ENCODE assay signal across 31 cellular contexts in the genomic region with DNA sequence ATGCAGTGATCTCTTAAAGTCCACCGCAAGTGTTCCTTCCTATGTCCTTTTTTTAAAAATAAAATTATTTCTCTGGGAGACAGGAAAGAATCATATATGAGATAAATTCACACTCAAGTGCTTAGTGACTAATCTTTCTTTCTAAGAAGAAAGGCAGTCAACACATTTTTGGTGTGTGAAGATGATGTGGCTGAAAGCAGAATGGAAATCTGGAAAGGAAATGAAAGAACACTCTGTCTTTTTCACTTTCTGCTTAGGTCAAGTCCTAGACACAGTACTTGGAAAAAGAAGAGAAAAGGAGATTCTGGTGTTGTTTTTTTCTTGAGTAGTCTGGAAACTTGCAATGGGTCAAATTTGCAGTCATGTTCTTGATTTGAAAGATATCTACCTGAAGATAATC. TPM values are rescaled to one million over a fixed set of nuclear protein-coding genes. Genes with fewer than 3 reads are reported as not detected.
DNase-seq lines count a peak whose midpoint lies in the region; ATAC-seq and TF ChIP-seq lines count a peak whose summit lies in the region.
"Had no signal": no experiment of that assay in that cellular context is flagged by ENCODE, and none has a peak within 500 bp of the region (broad histone marks: within the 10 kb centered on the region; RNA-seq: fewer than 3 reads in every experiment).

No MANE protein-coding gene starts in this region.

- ATAC-seq in stimulated activated naive CD8-positive, alpha-beta T cell treated with anti-CD3 and anti-CD28 coated beads, Interleukin-15, amount 100 ng/mL, for 72 hours: peak; percentile 55
- ATAC-seq in stimulated activated naive CD8-positive, alpha-beta T cell treated with anti-CD3 and anti-CD28 coated beads, Interleukin-15, Interleukin-2, amounts not matched to agents 100 U/mL and 50 U/mL, for 24 hours: no peak
- no peak for ATAC-seq in HG03460 (IDR thresholded peaks at IDR 0.05; ENCODE audit: unreplicated experiment)
- no peak for ATAC-seq in GM21529 (IDR thresholded peaks at IDR 0.05; ENCODE audit: unreplicated experiment)
- ATAC-seq in GM21576 (IDR thresholded peaks at IDR 0.05; ENCODE audit: unreplicated experiment): no peak
- ATAC-seq: effector memory CD8-positive, alpha-beta T cell; naive thymus-derived CD4-positive, alpha-beta T cell; Panc1; upper lobe of right lung had no signal

- H3K36me3 ChIP-seq in testis (ENCODE audit: low read depth, missing control alignments): no peaks in the 10 kb centered on the region
- H3K36me3 ChIP-seq: adrenal gland, BE2C, brain microvascular endothelial cell, colonic mucosa, upper lobe of right lung, WERI-Rb-1 had no signal

- H3K9me3 Mint-ChIP-seq in stimulated activated naive CD8-positive, alpha-beta T cell treated with anti-CD3 and anti-CD28 coated beads, Interleukin-15, amount 100 ng/mL, for 72 hours: peaks cover 2 to 4% of the 10 kb centered on the region in 2 donors
- H3K9me3 Mint-ChIP-seq: activated T-cell treated with anti-CD3 and anti-CD28 coated beads, Interleukin-2, amount 50 U/mL, for 24 hours had no signal

- WGBS in testis, 2 donors: 58 to 74% methylated on average over 1 of the region's 1 CpG

- H3K27me3 Mint-ChIP-seq in stimulated activated naive CD8-positive, alpha-beta T cell treated with anti-CD3 and anti-CD28 coated beads, Interleukin-15, amount 100 ng/mL, for 72 hours: peaks cover 20% of the 10 kb centered on the region

- H3K9me3 ChIP-seq in testis: no peaks in the 10 kb centered on the region
- H3K9me3 ChIP-seq: adrenal gland, BE2C, colonic mucosa, upper lobe of right lung had no signal

- no peak overlapping the region for H3K27ac Mint-ChIP-seq in stimulated activated naive CD8-positive, alpha-beta T cell treated with anti-CD3 and anti-CD28 coated beads, Interleukin-15, amount 100 ng/mL, for 72 hours
- H3K27ac Mint-ChIP-seq: activated T-cell treated with anti-CD3 and anti-CD28 coated beads, Interleukin-2, amount 50 U/mL, for 24 hours; CD8-positive, alpha-beta memory T cell; effector memory CD8-positive, alpha-beta T cell; immature natural killer cell; naive thymus-derived CD4-positive, alpha-beta T cell had no signal

- in situ Hi-C loops in astrocyte of the spinal cord (cut with HindIII; ENCODE audit: low sequenced_read_pairs): no loop called here

- peaks cover 4% of the 10 kb centered on the region for H3K4me1 ChIP-seq in testis
- H3K4me1 ChIP-seq: adrenal gland, BE2C, colonic mucosa, upper lobe of right lung had no signal

- peaks cover 17% of the 10 kb centered on the region for H3K4me1 Mint-ChIP-seq in stimulated activated naive CD8-positive, alpha-beta T cell treated with anti-CD3 and anti-CD28 coated beads, Interleukin-15, amount 100 ng/mL, for 72 hours
- H3K4me1 Mint-ChIP-seq: CD8-positive, alpha-beta memory T cell; immature natural killer cell; naive thymus-derived CD4-positive, alpha-beta T cell had no signal

- no peak for DNase-seq in stimulated activated naive CD8-positive, alpha-beta T cell treated with anti-CD3 and anti-CD28 coated beads, Interleukin-15, amount 100 ng/mL, for 72 hours
- no peak for DNase-seq in stimulated activated naive CD8-positive, alpha-beta T cell treated with anti-CD3 and anti-CD28 coated beads, Interleukin-15, Interleukin-2, amounts not matched to agents 100 U/mL and 50 U/mL, for 24 hours
- DNase-seq in astrocyte of the spinal cord (ENCODE audit: low read depth, low spot score) (peak; percentile 45), foreskin melanocyte (peak; percentile 42), testis (no peak)
- DNase-seq: activated CD4-positive, alpha-beta T cell treated with anti-CD3 and anti-CD28 coated beads for 48 hours; activated gamma-delta T cell treated with Interleukin-2 at 50 U/mL for 16 hours; activated T-cell treated with anti-CD3 and anti-CD28 coated beads, Interleukin-2, amount 50 U/mL, for 24 hours; adrenal gland; BE2C; brain microvascular endothelial cell; CD8-positive, alpha-beta memory T cell; colonic mucosa; effector memory CD8-positive, alpha-beta T cell; erythroblast; immature natural killer cell; IMR-90; naive thymus-derived CD4-positive, alpha-beta T cell; NCI-H1694 treated with DMSO at 0.1 percent for 48 hours; occipital lobe; SIG-M5; small intestine; stimulated activated CD8-positive, alpha-beta memory T cell treated with anti-CD3 and anti-CD28 coated beads, Interleukin-4, amount 100 ng/mL, for 48 hours; T1000; upper lobe of right lung; WERI-Rb-1 had no signal

- peak overlapping the region; percentile 35 to 62 for H3K27ac ChIP-seq in testis
- H3K27ac ChIP-seq: adrenal gland, colonic mucosa, upper lobe of right lung, WERI-Rb-1 had no signal

- H3K4me3 ChIP-seq in astrocyte of the spinal cord (ENCODE audit: low read depth, low read length) (no peak overlapping the region), testis (no peak overlapping the region)
- H3K4me3 ChIP-seq: adrenal gland, colonic mucosa, upper lobe of right lung had no signal

- TF ChIP-seq CTCF in astrocyte of the spinal cord (IDR thresholded peaks at IDR 0.05; ENCODE audit: low read depth, low read length): no peak
- TF ChIP-seq CTCF in testis (IDR thresholded peaks at IDR 0.05): no peak

- H3K4me3 Mint-ChIP-seq in stimulated activated naive CD8-positive, alpha-beta T cell treated with anti-CD3 and anti-CD28 coated beads, Interleukin-15, amount 100 ng/mL, for 72 hours: peak overlapping the region in 1 of 2 donors; percentile 30
- H3K4me3 Mint-ChIP-seq: activated T-cell treated with anti-CD3 and anti-CD28 coated beads, Interleukin-2, amount 50 U/mL, for 24 hours; CD8-positive, alpha-beta memory T cell; effector memory CD8-positive, alpha-beta T cell; immature natural killer cell; naive thymus-derived CD4-positive, alpha-beta T cell had no signal

- TF ChIP-seq POLR2A in testis (IDR thresholded peaks at IDR 0.05): no peak

- intact Hi-C loops in testis (cut with DNase I; ENCODE audit: low total_unique reads): no loop called here

- no peaks in the 10 kb centered on the region for H3K27me3 ChIP-seq in testis
- H3K27me3 ChIP-seq: adrenal gland, BE2C, brain microvascular endothelial cell, colonic mucosa, upper lobe of right lung had no signal

RNA-seq across cellular contexts. Expression of a gene that starts 45.5 kb away (rescaled TPM):
- total RNA-seq in testis: 10 to 100 TPM; 26.3 to 28.5 TPM
- 74.8 TPM for polyA plus RNA-seq in testis (ENCODE audit: insufficient read depth, low read depth, low replicate concordance)
- total RNA-seq: activated CD8-positive, alpha-beta memory T cell treated with anti-CD3 and anti-CD28 coated beads for 36 hours; CD8-positive, alpha-beta memory T cell; naive thymus-derived CD4-positive, alpha-beta T cell had no signal
- polyA plus RNA-seq: CD8-positive, alpha-beta memory T cell; immature natural killer cell; naive thymus-derived CD4-positive, alpha-beta T cell had no signal

Comparison
In these comparisons a context has a peak if more than half of its experiments do, and no peak if none do; other contexts are left out.
1. DNase-seq: peak in astrocyte of the spinal cord (single experiment) and foreskin melanocyte (single experiment); none in stimulated activated naive CD8-positive, alpha-beta T cell treated with anti-CD3 and anti-CD28 coated beads, Interleukin-15, amount 100 ng/mL, for 72 hours (0 of 2), stimulated activated naive CD8-positive, alpha-beta T cell treated with anti-CD3 and anti-CD28 coated beads, Interleukin-15, Interleukin-2, amounts not matched to agents 100 U/mL and 50 U/mL, for 24 hours (single experiment) and testis (single experiment).